In genomic region chr1:202539583-202539982, GRCh38 we compare ENCODE assay signal across 8 cellular contexts.
DNase-seq lines count a peak whose midpoint lies in the region; ATAC-seq and TF ChIP-seq lines count a peak whose summit lies in the region.
"Not testable (repeated sequence)": the region's sequence is repeated elsewhere in the genome, so short reads cannot be mapped to it uniquely, and the experiment has no call there.

No MANE protein-coding gene starts in this region.

- not testable (repeated sequence) for TF ChIP-seq RAD21 in liver (IDR thresholded peaks at IDR 0.05)

- not testable (repeated sequence) for TF ChIP-seq POLR2A in uterus (IDR thresholded peaks at IDR 0.05)

- not testable (repeated sequence) for H3K36me3 Mint-ChIP-seq in WTC11

- peak overlapping the region in 32 of 59 donors; percentile 0 to 69 (median 31) for H3K27ac ChIP-seq in dorsolateral prefrontal cortex
- peak overlapping the region in 1 of 2 donors; percentile 54 for H3K27ac ChIP-seq in liver (ENCODE audit: low read depth in 1 of 2, low read length in 2 of 2)
- H3K27ac ChIP-seq in osteoblast (ENCODE audit: low read depth, low read length) = peak overlapping the region; percentile 67
- H3K27ac ChIP-seq in smooth muscle cell (ENCODE audit: low read depth) = peak overlapping the region; percentile 84
- peak overlapping the region; percentile 96 to 99 for H3K27ac ChIP-seq in uterus

- not testable (repeated sequence) for H3K9me3 Mint-ChIP-seq in WTC11

- peaks cover 0 to 14% (median 4%) of the 10 kb centered on the region in 4 donors for H3K4me1 ChIP-seq in liver (ENCODE audit: control insufficient read depth in 4 of 4, insufficient read depth in 4 of 4, low read length in 3 of 4)
- peaks cover 19% of the 10 kb centered on the region for H3K4me1 ChIP-seq in osteoblast (ENCODE audit: insufficient read depth, low read length)
- H3K4me1 ChIP-seq in smooth muscle cell (ENCODE audit: low read depth); uterus: not testable (repeated sequence)

- peak overlapping the region; percentile 84 for H3K4me2 ChIP-seq in osteoblast (ENCODE audit: insufficient read depth, low read length)
- H3K4me2 ChIP-seq in smooth muscle cell = peak overlapping the region; percentile 89

- H2AFZ ChIP-seq in osteoblast (ENCODE audit: low read length) = peak overlapping the region; percentile 43
- not testable (repeated sequence) for H2AFZ ChIP-seq in smooth muscle cell (ENCODE audit: low read depth)

- not testable (repeated sequence) for H3F3A ChIP-seq in smooth muscle cell (ENCODE audit: low read depth)

- H4K20me1 ChIP-seq in osteoblast (ENCODE audit: insufficient read depth, low read length); smooth muscle cell (ENCODE audit: low read depth): not testable (repeated sequence)

- H3K9ac ChIP-seq in liver (ENCODE audit: low read depth in 1 of 2, low read length in 2 of 2) = not testable (repeated sequence)
- peak overlapping the region; percentile 41 for H3K9ac ChIP-seq in smooth muscle cell (ENCODE audit: low read depth)

- not testable (repeated sequence) for H3K36me3 ChIP-seq in liver (ENCODE audit: control insufficient read depth in 4 of 4, insufficient read depth in 3 of 4, low read depth in 1 of 4, low read length in 3 of 4); osteoblast (ENCODE audit: insufficient read depth, low read length); smooth muscle cell (ENCODE audit: low read depth); uterus

- H3K4me3 Mint-ChIP-seq in WTC11 = not testable (repeated sequence)

- H3K27ac Mint-ChIP-seq in WTC11 = peak overlapping the region; percentile 92

- WGBS in liver = 71% methylated on average over 5 of the region's 5 CpGs
- 25% methylated on average over 5 of the region's 5 CpGs for WGBS in smooth muscle cell (ENCODE audit: low lambda C conversion rate)

- TF ChIP-seq CTCF in WTC11 (IDR thresholded peaks at IDR 0.05); dorsolateral prefrontal cortex (IDR thresholded peaks at IDR 0.05 in 54 of 56, conservative IDR thresholded peaks at IDR 0.05 in 2 of 56; ENCODE audit: low read depth in 1 of 56, partially characterized antibody in 56 of 56); fibroblast of villous mesenchyme (IDR thresholded peaks at IDR 0.05; ENCODE audit: insufficient read depth, low read depth, low read length); liver (IDR thresholded peaks at IDR 0.05; ENCODE audit: low read depth, low read length, missing input control); osteoblast (IDR thresholded peaks at IDR 0.05; ENCODE audit: extremely low read depth, low read depth, low read length); smooth muscle cell (IDR thresholded peaks at IDR 0.05; ENCODE audit: borderline replicate concordance, insufficient read depth, poor library complexity, severe bottlenecking); uterus (IDR thresholded peaks at IDR 0.05): not testable (repeated sequence)

- H3K27me3 Mint-ChIP-seq in WTC11 (ENCODE audit: low read depth) = not testable (repeated sequence)

- POLR2A ChIA-PET in WTC11 (lab: Charles Lee) = not testable (repeated sequence)

- H3K27me3 ChIP-seq in dorsolateral prefrontal cortex; liver (ENCODE audit: control insufficient read depth in 4 of 4, insufficient read depth in 4 of 4, low read length in 3 of 4); osteoblast (ENCODE audit: insufficient read depth, low read length); smooth muscle cell (ENCODE audit: low read depth); uterus: not testable (repeated sequence)

- H3K9me3 ChIP-seq in liver (ENCODE audit: control insufficient read depth in 4 of 4, low read length in 3 of 4); osteoblast (ENCODE audit: low read depth, low read length); smooth muscle cell (replicated peaks; ENCODE audit: low read depth); uterus: not testable (repeated sequence)

- DNase-seq in GM03348 (ENCODE audit: low spot score) = peak; percentile 3
- not testable (repeated sequence) for DNase-seq in WTC11 (ENCODE audit: low spot score); dorsolateral prefrontal cortex; fibroblast of villous mesenchyme (ENCODE audit: low read depth); osteoblast (ENCODE audit: insufficient read length, low spot score, missing footprints); smooth muscle cell (lab: John Stamatoyannopoulos, UW; ENCODE audit: unreplicated experiment); uterus

- intact Hi-C loops in dorsolateral prefrontal cortex (cut with DNase I); uterus (cut with DNase I; ENCODE audit: low total_unique reads): not testable (repeated sequence)

- peak overlapping the region in 30 of 59 donors; percentile 1 to 52 (median 22) for H3K4me3 ChIP-seq in dorsolateral prefrontal cortex
- H3K4me3 ChIP-seq in fibroblast of villous mesenchyme (ENCODE audit: low read depth, low read length) = peak overlapping the region; percentile 48
- H3K4me3 ChIP-seq in liver (ENCODE audit: low read depth in 1 of 3, low read length in 3 of 3) = peak overlapping the region in 1 of 3 donors; percentile 32
- H3K4me3 ChIP-seq in osteoblast (ENCODE audit: insufficient read depth, low read length) = peak overlapping the region; percentile 67
- H3K4me3 ChIP-seq in smooth muscle cell = peak overlapping the region; percentile 42
- peak overlapping the region; percentile 49 to 73 for H3K4me3 ChIP-seq in uterus

- CTCF ChIA-PET in WTC11 (lab: Charles Lee) = not testable (repeated sequence)

- ATAC-seq in WTC11 = peak; percentile 36; the same call in 1 of the 2 replicates

- H3K79me2 ChIP-seq in osteoblast (ENCODE audit: insufficient read depth, low read length); smooth muscle cell (ENCODE audit: low read depth): not testable (repeated sequence)

- peaks cover 31% of the 10 kb centered on the region for H3K4me1 Mint-ChIP-seq in WTC11

TF ChIP-seq in liver, 16 proteins besides CTCF, POLR2A, EP300 and RAD21:
- peak; percentile 4 for TF ChIP-seq YY1 (IDR thresholded peaks at IDR 0.05)
